In the genomic region with DNA sequence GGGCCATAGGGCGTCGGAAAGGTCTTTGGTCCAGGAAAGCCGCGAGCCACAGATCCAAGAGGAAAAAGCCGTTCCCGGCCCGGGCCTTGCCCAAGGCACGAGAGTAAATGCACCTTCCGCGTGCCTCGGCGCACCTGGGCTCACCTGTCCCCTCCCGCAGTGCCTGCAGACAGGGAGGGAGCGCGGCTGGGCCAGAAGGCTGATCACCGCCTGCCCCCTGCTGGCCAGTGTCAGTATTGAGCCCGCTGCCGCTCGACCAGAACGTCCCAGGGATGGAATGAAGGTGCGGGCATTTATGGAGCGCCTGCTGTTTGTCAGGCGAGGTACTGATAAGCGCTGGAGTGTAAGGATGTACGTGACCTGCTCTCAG, we compare ENCODE assay signal across 1 cellular context.
TF ChIP-seq lines count a peak whose summit lies in the region.

No MANE protein-coding gene starts in this region.

TF ChIP-seq in WTC11, 78 proteins besides CTCF, POLR2A, EP300 and RAD21 (continued from another document and continues in another):
- TF ChIP-seq, protein P1, sequence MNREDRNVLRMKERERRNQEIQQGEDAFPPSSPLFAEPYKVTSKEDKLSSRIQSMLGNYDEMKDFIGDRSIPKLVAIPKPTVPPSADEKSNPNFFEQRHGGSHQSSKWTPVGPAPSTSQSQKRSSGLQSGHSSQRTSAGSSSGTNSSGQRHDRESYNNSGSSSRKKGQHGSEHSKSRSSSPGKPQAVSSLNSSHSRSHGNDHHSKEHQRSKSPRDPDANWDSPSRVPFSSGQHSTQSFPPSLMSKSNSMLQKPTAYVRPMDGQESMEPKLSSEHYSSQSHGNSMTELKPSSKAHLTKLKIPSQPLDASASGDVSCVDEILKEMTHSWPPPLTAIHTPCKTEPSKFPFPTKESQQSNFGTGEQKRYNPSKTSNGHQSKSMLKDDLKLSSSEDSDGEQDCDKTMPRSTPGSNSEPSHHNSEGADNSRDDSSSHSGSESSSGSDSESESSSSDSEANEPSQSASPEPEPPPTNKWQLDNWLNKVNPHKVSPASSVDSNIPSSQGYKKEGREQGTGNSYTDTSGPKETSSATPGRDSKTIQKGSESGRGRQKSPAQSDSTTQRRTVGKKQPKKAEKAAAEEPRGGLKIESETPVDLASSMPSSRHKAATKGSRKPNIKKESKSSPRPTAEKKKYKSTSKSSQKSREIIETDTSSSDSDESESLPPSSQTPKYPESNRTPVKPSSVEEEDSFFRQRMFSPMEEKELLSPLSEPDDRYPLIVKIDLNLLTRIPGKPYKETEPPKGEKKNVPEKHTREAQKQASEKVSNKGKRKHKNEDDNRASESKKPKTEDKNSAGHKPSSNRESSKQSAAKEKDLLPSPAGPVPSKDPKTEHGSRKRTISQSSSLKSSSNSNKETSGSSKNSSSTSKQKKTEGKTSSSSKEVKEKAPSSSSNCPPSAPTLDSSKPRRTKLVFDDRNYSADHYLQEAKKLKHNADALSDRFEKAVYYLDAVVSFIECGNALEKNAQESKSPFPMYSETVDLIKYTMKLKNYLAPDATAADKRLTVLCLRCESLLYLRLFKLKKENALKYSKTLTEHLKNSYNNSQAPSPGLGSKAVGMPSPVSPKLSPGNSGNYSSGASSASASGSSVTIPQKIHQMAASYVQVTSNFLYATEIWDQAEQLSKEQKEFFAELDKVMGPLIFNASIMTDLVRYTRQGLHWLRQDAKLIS (CRISPR knock-in tag; IDR thresholded peaks at IDR 0.05; ENCODE audit: borderline replicate concordance), result no peak
- TF ChIP-seq NR2C2 (CRISPR knock-in tag; IDR thresholded peaks at IDR 0.05) (no peak), TP53 (CRISPR knock-in tag; IDR thresholded peaks at IDR 0.05) (peak; percentile 63; the same call in 1 of the 2 replicates), ZNF671 (CRISPR knock-in tag; IDR thresholded peaks at IDR 0.05) (no peak), CREB1 (CRISPR knock-in tag; IDR thresholded peaks at IDR 0.05) (0 out of 2 replicates have a peak, but pooled peaks have one; percentile 67), SP1 (CRISPR knock-in tag; conservative IDR thresholded peaks at IDR 0.05) (peak; percentile 80), GTF2I (CRISPR knock-in tag; conservative IDR thresholded peaks at IDR 0.05) (no peak), CREM (CRISPR knock-in tag; IDR thresholded peaks at IDR 0.05) (no peak), KAT7 (CRISPR knock-in tag; IDR thresholded peaks at IDR 0.05; ENCODE audit: borderline replicate concordance) (no peak), ZNF263 (CRISPR knock-in tag; IDR thresholded peaks at IDR 0.05; ENCODE audit: low read depth) (no peak), ZNF138 (CRISPR knock-in tag; conservative IDR thresholded peaks at IDR 0.05) (peak; percentile 88; the same call in 1 of the 2 replicates), OVOL2 (CRISPR knock-in tag; IDR thresholded peaks at IDR 0.05; ENCODE audit: borderline replicate concordance) (no peak), GABPB1 (CRISPR knock-in tag; IDR thresholded peaks at IDR 0.05) (peak; percentile 45; the same call in 1 of the 2 replicates), ZNF219 (CRISPR knock-in tag; IDR thresholded peaks at IDR 0.05; ENCODE audit: borderline replicate concordance) (no peak), NR3C1 (CRISPR knock-in tag; conservative IDR thresholded peaks at IDR 0.05; ENCODE audit: low read depth) (no peak), ZNF396 (CRISPR knock-in tag; IDR thresholded peaks at IDR 0.05; ENCODE audit: borderline replicate concordance) (no peak), FOXJ3 (CRISPR knock-in tag; IDR thresholded peaks at IDR 0.05; ENCODE audit: borderline replicate concordance) (no peak), NR1H2 (CRISPR knock-in tag; IDR thresholded peaks at IDR 0.05) (no peak), NFATC4 (CRISPR knock-in tag; IDR thresholded peaks at IDR 0.05) (no peak), ZNF232 (CRISPR knock-in tag; IDR thresholded peaks at IDR 0.05) (peak; percentile 91; the same call in 1 of the 2 replicates), PRRX2 (CRISPR knock-in tag; IDR thresholded peaks at IDR 0.05) (no peak), RORB (CRISPR knock-in tag; IDR thresholded peaks at IDR 0.05) (no peak), NFE2L1 (CRISPR knock-in tag; IDR thresholded peaks at IDR 0.05) (peak; percentile 91), ELF4 (CRISPR knock-in tag; IDR thresholded peaks at IDR 0.05; ENCODE audit: low read depth) (no peak), TCF7 (CRISPR knock-in tag; IDR thresholded peaks at IDR 0.05; ENCODE audit: low read depth) (no peak), ZBTB21 (CRISPR knock-in tag; IDR thresholded peaks at IDR 0.05; ENCODE audit: borderline replicate concordance) (peak; percentile 74; the same call in 1 of the 2 replicates), NFYB (CRISPR knock-in tag; conservative IDR thresholded peaks at IDR 0.05; ENCODE audit: low read depth) (no peak), HMGA2 (CRISPR knock-in tag; IDR thresholded peaks at IDR 0.05) (no peak), SMAD4 (CRISPR knock-in tag; IDR thresholded peaks at IDR 0.05) (no peak)
- TF ChIP-seq, protein P2, sequence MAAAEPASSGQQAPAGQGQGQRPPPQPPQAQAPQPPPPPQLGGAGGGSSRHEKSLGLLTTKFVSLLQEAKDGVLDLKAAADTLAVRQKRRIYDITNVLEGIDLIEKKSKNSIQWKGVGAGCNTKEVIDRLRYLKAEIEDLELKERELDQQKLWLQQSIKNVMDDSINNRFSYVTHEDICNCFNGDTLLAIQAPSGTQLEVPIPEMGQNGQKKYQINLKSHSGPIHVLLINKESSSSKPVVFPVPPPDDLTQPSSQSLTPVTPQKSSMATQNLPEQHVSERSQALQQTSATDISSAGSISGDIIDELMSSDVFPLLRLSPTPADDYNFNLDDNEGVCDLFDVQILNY (CRISPR knock-in tag; IDR thresholded peaks at IDR 0.05), result 0 out of 2 replicates have a peak, but pooled peaks have one; percentile 33
- TF ChIP-seq, protein P3, sequence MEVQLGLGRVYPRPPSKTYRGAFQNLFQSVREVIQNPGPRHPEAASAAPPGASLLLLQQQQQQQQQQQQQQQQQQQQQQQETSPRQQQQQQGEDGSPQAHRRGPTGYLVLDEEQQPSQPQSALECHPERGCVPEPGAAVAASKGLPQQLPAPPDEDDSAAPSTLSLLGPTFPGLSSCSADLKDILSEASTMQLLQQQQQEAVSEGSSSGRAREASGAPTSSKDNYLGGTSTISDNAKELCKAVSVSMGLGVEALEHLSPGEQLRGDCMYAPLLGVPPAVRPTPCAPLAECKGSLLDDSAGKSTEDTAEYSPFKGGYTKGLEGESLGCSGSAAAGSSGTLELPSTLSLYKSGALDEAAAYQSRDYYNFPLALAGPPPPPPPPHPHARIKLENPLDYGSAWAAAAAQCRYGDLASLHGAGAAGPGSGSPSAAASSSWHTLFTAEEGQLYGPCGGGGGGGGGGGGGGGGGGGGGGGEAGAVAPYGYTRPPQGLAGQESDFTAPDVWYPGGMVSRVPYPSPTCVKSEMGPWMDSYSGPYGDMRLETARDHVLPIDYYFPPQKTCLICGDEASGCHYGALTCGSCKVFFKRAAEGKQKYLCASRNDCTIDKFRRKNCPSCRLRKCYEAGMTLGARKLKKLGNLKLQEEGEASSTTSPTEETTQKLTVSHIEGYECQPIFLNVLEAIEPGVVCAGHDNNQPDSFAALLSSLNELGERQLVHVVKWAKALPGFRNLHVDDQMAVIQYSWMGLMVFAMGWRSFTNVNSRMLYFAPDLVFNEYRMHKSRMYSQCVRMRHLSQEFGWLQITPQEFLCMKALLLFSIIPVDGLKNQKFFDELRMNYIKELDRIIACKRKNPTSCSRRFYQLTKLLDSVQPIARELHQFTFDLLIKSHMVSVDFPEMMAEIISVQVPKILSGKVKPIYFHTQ (CRISPR knock-in tag; IDR thresholded peaks at IDR 0.05), result no peak
- TF ChIP-seq, protein P4, sequence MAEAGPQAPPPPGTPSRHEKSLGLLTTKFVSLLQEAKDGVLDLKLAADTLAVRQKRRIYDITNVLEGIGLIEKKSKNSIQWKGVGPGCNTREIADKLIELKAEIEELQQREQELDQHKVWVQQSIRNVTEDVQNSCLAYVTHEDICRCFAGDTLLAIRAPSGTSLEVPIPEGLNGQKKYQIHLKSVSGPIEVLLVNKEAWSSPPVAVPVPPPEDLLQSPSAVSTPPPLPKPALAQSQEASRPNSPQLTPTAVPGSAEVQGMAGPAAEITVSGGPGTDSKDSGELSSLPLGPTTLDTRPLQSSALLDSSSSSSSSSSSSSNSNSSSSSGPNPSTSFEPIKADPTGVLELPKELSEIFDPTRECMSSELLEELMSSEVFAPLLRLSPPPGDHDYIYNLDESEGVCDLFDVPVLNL (CRISPR knock-in tag; IDR thresholded peaks at IDR 0.05; ENCODE audit: borderline replicate concordance, low read depth), result no peak
- TF ChIP-seq, protein P5, sequence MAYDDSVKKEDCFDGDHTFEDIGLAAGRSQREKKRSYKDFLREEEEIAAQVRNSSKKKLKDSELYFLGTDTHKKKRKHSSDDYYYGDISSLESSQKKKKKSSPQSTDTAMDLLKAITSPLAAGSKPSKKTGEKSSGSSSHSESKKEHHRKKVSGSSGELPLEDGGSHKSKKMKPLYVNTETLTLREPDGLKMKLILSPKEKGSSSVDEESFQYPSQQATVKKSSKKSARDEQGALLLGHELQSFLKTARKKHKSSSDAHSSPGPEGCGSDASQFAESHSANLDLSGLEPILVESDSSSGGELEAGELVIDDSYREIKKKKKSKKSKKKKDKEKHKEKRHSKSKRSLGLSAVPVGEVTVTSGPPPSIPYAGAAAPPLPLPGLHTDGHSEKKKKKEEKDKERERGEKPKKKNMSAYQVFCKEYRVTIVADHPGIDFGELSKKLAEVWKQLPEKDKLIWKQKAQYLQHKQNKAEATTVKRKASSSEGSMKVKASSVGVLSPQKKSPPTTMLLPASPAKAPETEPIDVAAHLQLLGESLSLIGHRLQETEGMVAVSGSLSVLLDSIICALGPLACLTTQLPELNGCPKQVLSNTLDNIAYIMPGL (CRISPR knock-in tag; IDR thresholded peaks at IDR 0.05), result peak; percentile 28; the same call in 1 of the 2 replicates
- TF ChIP-seq, protein P6, sequence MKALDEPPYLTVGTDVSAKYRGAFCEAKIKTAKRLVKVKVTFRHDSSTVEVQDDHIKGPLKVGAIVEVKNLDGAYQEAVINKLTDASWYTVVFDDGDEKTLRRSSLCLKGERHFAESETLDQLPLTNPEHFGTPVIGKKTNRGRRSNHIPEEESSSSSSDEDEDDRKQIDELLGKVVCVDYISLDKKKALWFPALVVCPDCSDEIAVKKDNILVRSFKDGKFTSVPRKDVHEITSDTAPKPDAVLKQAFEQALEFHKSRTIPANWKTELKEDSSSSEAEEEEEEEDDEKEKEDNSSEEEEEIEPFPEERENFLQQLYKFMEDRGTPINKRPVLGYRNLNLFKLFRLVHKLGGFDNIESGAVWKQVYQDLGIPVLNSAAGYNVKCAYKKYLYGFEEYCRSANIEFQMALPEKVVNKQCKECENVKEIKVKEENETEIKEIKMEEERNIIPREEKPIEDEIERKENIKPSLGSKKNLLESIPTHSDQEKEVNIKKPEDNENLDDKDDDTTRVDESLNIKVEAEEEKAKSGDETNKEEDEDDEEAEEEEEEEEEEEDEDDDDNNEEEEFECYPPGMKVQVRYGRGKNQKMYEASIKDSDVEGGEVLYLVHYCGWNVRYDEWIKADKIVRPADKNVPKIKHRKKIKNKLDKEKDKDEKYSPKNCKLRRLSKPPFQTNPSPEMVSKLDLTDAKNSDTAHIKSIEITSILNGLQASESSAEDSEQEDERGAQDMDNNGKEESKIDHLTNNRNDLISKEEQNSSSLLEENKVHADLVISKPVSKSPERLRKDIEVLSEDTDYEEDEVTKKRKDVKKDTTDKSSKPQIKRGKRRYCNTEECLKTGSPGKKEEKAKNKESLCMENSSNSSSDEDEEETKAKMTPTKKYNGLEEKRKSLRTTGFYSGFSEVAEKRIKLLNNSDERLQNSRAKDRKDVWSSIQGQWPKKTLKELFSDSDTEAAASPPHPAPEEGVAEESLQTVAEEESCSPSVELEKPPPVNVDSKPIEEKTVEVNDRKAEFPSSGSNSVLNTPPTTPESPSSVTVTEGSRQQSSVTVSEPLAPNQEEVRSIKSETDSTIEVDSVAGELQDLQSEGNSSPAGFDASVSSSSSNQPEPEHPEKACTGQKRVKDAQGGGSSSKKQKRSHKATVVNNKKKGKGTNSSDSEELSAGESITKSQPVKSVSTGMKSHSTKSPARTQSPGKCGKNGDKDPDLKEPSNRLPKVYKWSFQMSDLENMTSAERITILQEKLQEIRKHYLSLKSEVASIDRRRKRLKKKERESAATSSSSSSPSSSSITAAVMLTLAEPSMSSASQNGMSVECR (CRISPR knock-in tag; IDR thresholded peaks at IDR 0.05; ENCODE audit: borderline replicate concordance), result peak; percentile 94
- TF ChIP-seq, protein P7, sequence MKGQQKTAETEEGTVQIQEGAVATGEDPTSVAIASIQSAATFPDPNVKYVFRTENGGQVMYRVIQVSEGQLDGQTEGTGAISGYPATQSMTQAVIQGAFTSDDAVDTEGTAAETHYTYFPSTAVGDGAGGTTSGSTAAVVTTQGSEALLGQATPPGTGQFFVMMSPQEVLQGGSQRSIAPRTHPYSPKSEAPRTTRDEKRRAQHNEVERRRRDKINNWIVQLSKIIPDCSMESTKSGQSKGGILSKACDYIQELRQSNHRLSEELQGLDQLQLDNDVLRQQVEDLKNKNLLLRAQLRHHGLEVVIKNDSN (CRISPR knock-in tag; IDR thresholded peaks at IDR 0.05), result peak; percentile 47; the same call in 1 of the 2 replicates
- TF ChIP-seq, protein P8, sequence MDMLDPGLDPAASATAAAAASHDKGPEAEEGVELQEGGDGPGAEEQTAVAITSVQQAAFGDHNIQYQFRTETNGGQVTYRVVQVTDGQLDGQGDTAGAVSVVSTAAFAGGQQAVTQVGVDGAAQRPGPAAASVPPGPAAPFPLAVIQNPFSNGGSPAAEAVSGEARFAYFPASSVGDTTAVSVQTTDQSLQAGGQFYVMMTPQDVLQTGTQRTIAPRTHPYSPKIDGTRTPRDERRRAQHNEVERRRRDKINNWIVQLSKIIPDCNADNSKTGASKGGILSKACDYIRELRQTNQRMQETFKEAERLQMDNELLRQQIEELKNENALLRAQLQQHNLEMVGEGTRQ (CRISPR knock-in tag; IDR thresholded peaks at IDR 0.05), result peak; percentile 43; the same call in 1 of the 2 replicates
- TF ChIP-seq, protein P9, sequence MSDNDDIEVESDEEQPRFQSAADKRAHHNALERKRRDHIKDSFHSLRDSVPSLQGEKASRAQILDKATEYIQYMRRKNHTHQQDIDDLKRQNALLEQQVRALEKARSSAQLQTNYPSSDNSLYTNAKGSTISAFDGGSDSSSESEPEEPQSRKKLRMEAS (CRISPR knock-in tag; IDR thresholded peaks at IDR 0.05), result peak; percentile 99
- TF ChIP-seq, protein P10, sequence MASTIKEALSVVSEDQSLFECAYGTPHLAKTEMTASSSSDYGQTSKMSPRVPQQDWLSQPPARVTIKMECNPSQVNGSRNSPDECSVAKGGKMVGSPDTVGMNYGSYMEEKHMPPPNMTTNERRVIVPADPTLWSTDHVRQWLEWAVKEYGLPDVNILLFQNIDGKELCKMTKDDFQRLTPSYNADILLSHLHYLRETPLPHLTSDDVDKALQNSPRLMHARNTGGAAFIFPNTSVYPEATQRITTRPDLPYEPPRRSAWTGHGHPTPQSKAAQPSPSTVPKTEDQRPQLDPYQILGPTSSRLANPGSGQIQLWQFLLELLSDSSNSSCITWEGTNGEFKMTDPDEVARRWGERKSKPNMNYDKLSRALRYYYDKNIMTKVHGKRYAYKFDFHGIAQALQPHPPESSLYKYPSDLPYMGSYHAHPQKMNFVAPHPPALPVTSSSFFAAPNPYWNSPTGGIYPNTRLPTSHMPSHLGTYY (CRISPR knock-in tag; IDR thresholded peaks at IDR 0.05), result no peak
- TF ChIP-seq, protein P11, sequence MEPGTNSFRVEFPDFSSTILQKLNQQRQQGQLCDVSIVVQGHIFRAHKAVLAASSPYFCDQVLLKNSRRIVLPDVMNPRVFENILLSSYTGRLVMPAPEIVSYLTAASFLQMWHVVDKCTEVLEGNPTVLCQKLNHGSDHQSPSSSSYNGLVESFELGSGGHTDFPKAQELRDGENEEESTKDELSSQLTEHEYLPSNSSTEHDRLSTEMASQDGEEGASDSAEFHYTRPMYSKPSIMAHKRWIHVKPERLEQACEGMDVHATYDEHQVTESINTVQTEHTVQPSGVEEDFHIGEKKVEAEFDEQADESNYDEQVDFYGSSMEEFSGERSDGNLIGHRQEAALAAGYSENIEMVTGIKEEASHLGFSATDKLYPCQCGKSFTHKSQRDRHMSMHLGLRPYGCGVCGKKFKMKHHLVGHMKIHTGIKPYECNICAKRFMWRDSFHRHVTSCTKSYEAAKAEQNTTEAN (CRISPR knock-in tag; IDR thresholded peaks at IDR 0.05), result peak; percentile 86
